ENCODE assay signal across 8 cellular contexts in genomic region chr4:112509243-112510190, GRCh38. TPM values are rescaled to one million over a fixed set of nuclear protein-coding genes. Genes with fewer than 3 reads are reported as not detected.
A peak's percentile ranks its signal among the peaks of the same experiment; 100 is the strongest.
DNase-seq lines count a peak whose midpoint lies in the region; ATAC-seq, FAIRE-seq and TF ChIP-seq lines count a peak whose summit lies in the region.

No MANE protein-coding gene starts in this region.

- H3K4me3 ChIP-seq in AG09309 (ENCODE audit: control insufficient read depth, low read depth, low read length) = peak overlapping the region; percentile 2

- intact Hi-C loops in activated T-helper 2 cell treated with anti-CD3 and anti-CD28 coated beads, Interferon-gamma antibody, Interleukin-2, Interleukin-4, amounts not matched to agents 10 μg/mL and 5 μg/mL and 100 μg/mL, durations not matched to agents 14 hours and 24 hours and 36 hours (cut with micrococcal nuclease) = loop anchor here (1.0 to 2.0 kb wide), 2 partner anchors 14 to 1889 kb away; no protein-coding TSS in a partner anchor

- H3K27ac Mint-ChIP-seq in activated T-helper 2 cell treated with anti-CD3 and anti-CD28 coated beads, Interferon-gamma antibody, Interleukin-2, Interleukin-4, amounts not matched to agents 10 μg/mL and 5 μg/mL and 100 μg/mL, durations not matched to agents 14 hours and 24 hours and 36 hours = no peak overlapping the region
- peak overlapping the region; percentile 17 for H3K27ac Mint-ChIP-seq in memory B cell

- H3K9me3 Mint-ChIP-seq in activated T-helper 2 cell treated with anti-CD3 and anti-CD28 coated beads, Interferon-gamma antibody, Interleukin-2, Interleukin-4, amounts not matched to agents 10 μg/mL and 5 μg/mL and 100 μg/mL, durations not matched to agents 14 hours and 24 hours and 36 hours = no peaks in the 10 kb centered on the region
- no peaks in the 10 kb centered on the region for H3K9me3 Mint-ChIP-seq in memory B cell

- ATAC-seq in memory B cell (ENCODE audit: low read depth) (no peak), GM19023 (IDR thresholded peaks at IDR 0.05; ENCODE audit: unreplicated experiment) (no peak), HG02610 (IDR thresholded peaks at IDR 0.05; ENCODE audit: unreplicated experiment) (no peak)

- H3K4me3 Mint-ChIP-seq in activated T-helper 2 cell treated with anti-CD3 and anti-CD28 coated beads, Interferon-gamma antibody, Interleukin-2, Interleukin-4, amounts not matched to agents 10 μg/mL and 5 μg/mL and 100 μg/mL, durations not matched to agents 14 hours and 24 hours and 36 hours (ENCODE audit: low read depth) = peak overlapping the region; percentile 41
- peak overlapping the region; percentile 65 for H3K4me3 Mint-ChIP-seq in memory B cell

- H3K4me1 Mint-ChIP-seq in activated T-helper 2 cell treated with anti-CD3 and anti-CD28 coated beads, Interferon-gamma antibody, Interleukin-2, Interleukin-4, amounts not matched to agents 10 μg/mL and 5 μg/mL and 100 μg/mL, durations not matched to agents 14 hours and 24 hours and 36 hours (ENCODE audit: low read depth) = peaks cover 26% of the 10 kb centered on the region
- peaks cover 18% of the 10 kb centered on the region for H3K4me1 Mint-ChIP-seq in memory B cell

- no peak for TF ChIP-seq CTCF in AG09309 (IDR thresholded peaks at IDR 0.05; ENCODE audit: control insufficient read depth, insufficient read depth, low read depth, low read length, missing control alignments)

- DNase-seq in AG09309 (ENCODE audit: low read depth) = no peak
- DNase-seq in GM19239 (ENCODE audit: insufficient read length, low spot score) = no peak
- DNase-seq in activated T-helper 2 cell treated with anti-CD3 and anti-CD28 coated beads, Interferon-gamma antibody, Interleukin-2, Interleukin-4, amounts not matched to agents 10 μg/mL and 5 μg/mL and 100 μg/mL, durations not matched to agents 14 hours and 24 hours and 36 hours (ENCODE audit: low spot score) = no peak
- peak in 1 of 2 donors; percentile 16 for DNase-seq in memory B cell (ENCODE audit: low spot score in 2 of 2)
- no peak for DNase-seq in OCI-M2 (lab: John Stamatoyannopoulos, UW; ENCODE audit: unreplicated experiment)
- DNase-seq in HuH-7.5 (ENCODE audit: low spot score) = no peak

- FAIRE-seq in GM19239 (lab: Jason Lieb, UNC) = peak; percentile 31

- peaks cover 81% of the 10 kb centered on the region for H3K27me3 Mint-ChIP-seq in activated T-helper 2 cell treated with anti-CD3 and anti-CD28 coated beads, Interferon-gamma antibody, Interleukin-2, Interleukin-4, amounts not matched to agents 10 μg/mL and 5 μg/mL and 100 μg/mL, durations not matched to agents 14 hours and 24 hours and 36 hours (ENCODE audit: low read depth)
- H3K27me3 Mint-ChIP-seq in memory B cell = peaks cover 31% of the 10 kb centered on the region

- H3K36me3 Mint-ChIP-seq in activated T-helper 2 cell treated with anti-CD3 and anti-CD28 coated beads, Interferon-gamma antibody, Interleukin-2, Interleukin-4, amounts not matched to agents 10 μg/mL and 5 μg/mL and 100 μg/mL, durations not matched to agents 14 hours and 24 hours and 36 hours (ENCODE audit: low read depth) = no peaks in the 10 kb centered on the region
- H3K36me3 Mint-ChIP-seq in memory B cell = no peaks in the 10 kb centered on the region

RNA-seq across cellular contexts. Expression of gene NEUROG2, which starts 6.5 kb away (rescaled TPM):
- not detected in 2 replicates for total RNA-seq in activated T-helper 2 cell treated with anti-CD3 and anti-CD28 coated beads, Interferon-gamma antibody, Interleukin-2, Interleukin-4, amounts not matched to agents 10 μg/mL and 5 μg/mL and 100 μg/mL, durations not matched to agents 14 hours and 24 hours and 36 hours
